Comparison of ENCODE assay signal across 28 cellular contexts in the genomic region with DNA sequence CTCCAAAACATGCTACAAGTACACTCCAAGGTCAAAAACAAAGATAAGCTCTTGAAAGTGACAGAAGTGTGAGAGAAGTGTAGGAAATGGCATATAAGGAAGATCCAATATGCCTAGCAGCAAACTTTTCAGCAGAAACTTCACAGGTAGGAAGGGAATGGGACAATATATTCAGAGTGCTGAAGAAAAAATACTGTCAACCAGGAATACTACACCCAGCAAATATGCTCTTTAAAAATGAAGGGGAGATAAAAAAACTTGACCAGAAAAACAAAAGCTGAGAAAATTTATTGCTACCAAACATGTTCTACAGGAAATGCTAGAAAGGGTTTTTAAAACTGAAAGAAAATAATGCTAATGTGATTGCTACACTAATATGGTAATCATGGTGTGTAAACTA. TPM values are rescaled to one million over a fixed set of nuclear protein-coding genes. Genes with fewer than 3 reads are reported as not detected.
"Had no signal": no experiment of that assay in that cellular context is flagged by ENCODE, and none has a peak within 500 bp of the region (broad histone marks: within the 10 kb centered on the region; RNA-seq: fewer than 3 reads in every experiment).

No MANE protein-coding gene starts in this region.

- H3K9ac ChIP-seq: neural progenitor cell had no signal

- H3K27me3 Mint-ChIP-seq: naive B cell; progenitor cell of endocrine pancreas; stimulated activated memory B cell treated with anti-CD40 and anti-IgM and Interleukin-4, amounts not matched to agents 10 μg/mL and 1 μg/mL and 100 μg/mL, for 72 hours; stimulated activated naive CD8-positive, alpha-beta T cell treated with anti-CD3 and anti-CD28 coated beads, Interleukin-15, amount 100 ng/mL, for 72 hours had no signal

- DNase-seq: immature natural killer cell; kidney; left colon; left lung; lower lobe of right lung; mesenchymal stem cell; naive B cell; natural killer cell; nephron progenitor cell; occipital lobe; ovary; right lobe of liver; stimulated activated CD4-positive, alpha-beta T cell treated with anti-CD3 and anti-CD28 coated beads, Interleukin-1b, Interleukin-23, amount 100 ng/mL, for 48 hours; stimulated activated CD4-positive, alpha-beta T cell treated with anti-CD3 and anti-CD28 coated beads, Interleukin-2, amount 100 ng/mL, for 48 hours; stimulated activated CD4-positive, alpha-beta T cell treated with anti-CD3 and anti-CD28 coated beads, Interleukin-4, amount 100 ng/mL, for 4 hours; stimulated activated CD8-positive, alpha-beta memory T cell treated with anti-CD3 and anti-CD28 coated beads, Interleukin-4, amount 100 ng/mL, for 48 hours; stimulated activated naive CD4-positive, alpha-beta T cell treated with Interleukin-2 at 50 U/mL for 16 hours; stimulated activated naive CD8-positive, alpha-beta T cell treated with anti-CD3 and anti-CD28 coated beads, Interleukin-15, amount 100 ng/mL, for 72 hours; substantia nigra; uterus had no signal

- H3K4me3 Mint-ChIP-seq: immature natural killer cell; natural killer cell; nephron progenitor cell; neural progenitor cell; stimulated activated memory B cell treated with anti-CD40 and anti-IgM and Interleukin-4, amounts not matched to agents 10 μg/mL and 1 μg/mL and 100 μg/mL, for 72 hours; stimulated activated naive CD8-positive, alpha-beta T cell treated with anti-CD3 and anti-CD28 coated beads, Interleukin-15, amount 100 ng/mL, for 72 hours; type B pancreatic cell had no signal

- H3K4me1 Mint-ChIP-seq: nephron progenitor cell; stimulated activated memory B cell treated with anti-CD40 and anti-IgM and Interleukin-4, amounts not matched to agents 10 μg/mL and 1 μg/mL and 100 μg/mL, for 72 hours; stimulated activated naive CD8-positive, alpha-beta T cell treated with anti-CD3 and anti-CD28 coated beads, Interleukin-15, amount 100 ng/mL, for 72 hours had no signal

- H3K27ac ChIP-seq: left lung, lower lobe of right lung, neural progenitor cell, neutrophil, ovary, right atrium auricular region, right lobe of liver, tibial nerve, uterus had no signal

- ATAC-seq: left colon; left lung; lower lobe of right lung; natural killer cell; right lobe of liver; stimulated activated memory B cell treated with anti-CD40 and anti-IgM and Interleukin-4, amounts not matched to agents 10 μg/mL and 1 μg/mL and 100 μg/mL, for 72 hours; stimulated activated naive CD8-positive, alpha-beta T cell treated with anti-CD3 and anti-CD28 coated beads, Interleukin-15, amount 100 ng/mL, for 72 hours had no signal

- H2AFZ ChIP-seq: neural progenitor cell had no signal

- H3K36me3 Mint-ChIP-seq: type B pancreatic cell had no signal

- H3K9me3 ChIP-seq: neutrophil, ovary, uterus had no signal

- H3K4me2 ChIP-seq: neural progenitor cell, smooth muscle cell had no signal

- H3K4me3 ChIP-seq: left lung, lower lobe of right lung, neural progenitor cell, ovary, right atrium auricular region, right lobe of liver, smooth muscle cell, tibial nerve, uterus had no signal

- H3K4me1 ChIP-seq: lower lobe of right lung, right atrium auricular region, right lobe of liver had no signal

- H3K27ac Mint-ChIP-seq: immature natural killer cell; natural killer cell; nephron progenitor cell; neural progenitor cell; progenitor cell of endocrine pancreas; stimulated activated memory B cell treated with anti-CD40 and anti-IgM and Interleukin-4, amounts not matched to agents 10 μg/mL and 1 μg/mL and 100 μg/mL, for 72 hours; stimulated activated naive CD8-positive, alpha-beta T cell treated with anti-CD3 and anti-CD28 coated beads, Interleukin-15, amount 100 ng/mL, for 72 hours; type B pancreatic cell had no signal

- H3K27me3 ChIP-seq: left lung, neural progenitor cell, neutrophil, ovary, right atrium auricular region, tibial nerve, uterus had no signal

- H3K36me3 ChIP-seq: left lung, lower lobe of right lung, neural progenitor cell, neutrophil, ovary, right atrium auricular region, right lobe of liver, tibial nerve, uterus had no signal

RNA-seq across cellular contexts. Expression of a gene that starts 46.2 kb away (rescaled TPM):
- total RNA-seq: natural killer cell, progenitor cell of endocrine pancreas had no signal
